14 cellular contexts compared by ENCODE assay signal in genomic region chr15:73997986-73998385, GRCh38. TPM values are rescaled to one million over a fixed set of nuclear protein-coding genes. Genes with fewer than 3 reads are reported as not detected.
DNase-seq lines count a peak whose midpoint lies in the region; ATAC-seq and TF ChIP-seq lines count a peak whose summit lies in the region.
"Had no signal": no experiment of that assay in that cellular context is flagged by ENCODE, and none has a peak within 500 bp of the region (broad histone marks: within the 10 kb centered on the region; RNA-seq: fewer than 3 reads in every experiment).

No MANE protein-coding gene starts in this region.

- no peak overlapping the region for H2AK5ac ChIP-seq in trophoblast cell (ENCODE audit: low read length)

- ATAC-seq in right cardiac atrium (no peak), left cardiac atrium (no peak), lower lobe of right lung (no peak)
- no peak for ATAC-seq in activated naive CD8-positive, alpha-beta T cell treated with anti-CD3 and anti-CD28 coated beads, Interleukin-2, amount 10 ng/mL, durations not matched to agents 7 days and 5 days (ENCODE audit: low read depth)

- peak in 2 of 3 donors; percentile 56 to 63 for DNase-seq in right cardiac atrium
- DNase-seq in left cardiac atrium = no peak
- no peak for DNase-seq in activated naive CD8-positive, alpha-beta T cell treated with anti-CD3 and anti-CD28 coated beads, Interleukin-2, amount 10 ng/mL, durations not matched to agents 7 days and 5 days
- no peak for DNase-seq in lower lobe of right lung
- no peak for DNase-seq in uterus
- DNase-seq in trophoblast cell = no peak
- no peak for DNase-seq in effector memory CD4-positive, alpha-beta T cell
- DNase-seq in hippocampal formation (lab: John Stamatoyannopoulos, UW) = no peak
- DNase-seq: activated T-cell treated with anti-CD3 and anti-CD28 coated beads, Interleukin-2, amount 50 U/mL, for 1 hour; DMS153; IMR-90; NCI-H1105 treated with DMSO at 0.1 percent for 48 hours; NCI-H524 treated with DMSO at 0.1 percent for 48 hours; occipital lobe had no signal

- H4K12ac ChIP-seq in trophoblast cell (ENCODE audit: low read depth, low read length) = no peak overlapping the region

- H3K27ac Mint-ChIP-seq in activated naive CD8-positive, alpha-beta T cell treated with anti-CD3 and anti-CD28 coated beads, Interleukin-2, amount 10 ng/mL, durations not matched to agents 7 days and 5 days = no peak overlapping the region

- 87% methylated on average over 27 of the region's 27 CpGs for WGBS in right cardiac atrium
- WGBS in trophoblast cell (ENCODE audit: extremely low coverage, insufficient coverage, insufficient read length) = no CpG with 5 or more reads among the region's 27 CpGs

- no peak overlapping the region for H2BK120ac ChIP-seq in trophoblast cell (ENCODE audit: insufficient read depth, low read length, poor library complexity)

- H3K23ac ChIP-seq in trophoblast cell (ENCODE audit: low read length) = no peak overlapping the region

- peaks cover 30% of the 10 kb centered on the region for H3K36me3 Mint-ChIP-seq in activated naive CD8-positive, alpha-beta T cell treated with anti-CD3 and anti-CD28 coated beads, Interleukin-2, amount 10 ng/mL, durations not matched to agents 7 days and 5 days

- H3K9ac ChIP-seq in trophoblast cell (ENCODE audit: low read length) = no peak overlapping the region

- H3K4ac ChIP-seq in trophoblast cell (ENCODE audit: low read depth, low read length) = no peak overlapping the region

- no peak overlapping the region for H3K18ac ChIP-seq in trophoblast cell (ENCODE audit: low read length)

- H3K9me3 Mint-ChIP-seq in activated naive CD8-positive, alpha-beta T cell treated with anti-CD3 and anti-CD28 coated beads, Interleukin-2, amount 10 ng/mL, durations not matched to agents 7 days and 5 days = no peaks in the 10 kb centered on the region

- peaks cover 6% of the 10 kb centered on the region for H3K79me2 ChIP-seq in trophoblast cell (ENCODE audit: control insufficient read depth, insufficient read depth, low read length, poor library complexity)

- H2AFZ ChIP-seq in trophoblast cell (ENCODE audit: insufficient read depth, low read length, poor library complexity) = no peak overlapping the region

- H2BK5ac ChIP-seq in trophoblast cell (ENCODE audit: low read depth, low read length, poor library complexity) = no peak overlapping the region

- H3K79me1 ChIP-seq in trophoblast cell (ENCODE audit: low read length) = peaks cover 7% of the 10 kb centered on the region

- no peak for TF ChIP-seq POLR2A in uterus (IDR thresholded peaks at IDR 0.05)

- no peak overlapping the region for H3K27ac ChIP-seq in right cardiac atrium (ENCODE audit: low read length)
- H3K27ac ChIP-seq in lower lobe of right lung = no peak overlapping the region
- peak overlapping the region; percentile 14 to 98 for H3K27ac ChIP-seq in uterus
- no peak overlapping the region for H3K27ac ChIP-seq in trophoblast cell (ENCODE audit: low read depth, low read length)
- H3K27ac ChIP-seq in effector memory CD4-positive, alpha-beta T cell (ENCODE audit: insufficient read depth, low read length, poor library complexity, severe bottlenecking) = no peak overlapping the region

- no peak overlapping the region for H4K8ac ChIP-seq in trophoblast cell (ENCODE audit: low read depth, low read length)

- intact Hi-C loops in right cardiac atrium (cut with DNase I) (no loop called here), left cardiac atrium (cut with DNase I) (no loop called here), lower lobe of right lung (cut with DNase I) (loop anchor here (10.0 kb wide), 1 partner anchor 47 kb away; no protein-coding TSS in a partner anchor), uterus (cut with DNase I; ENCODE audit: low total_unique reads) (no loop called here)

- POLR2A ChIA-PET in activated naive CD8-positive, alpha-beta T cell treated with anti-CD3 and anti-CD28 coated beads, Interleukin-2, amount 10 ng/mL, durations not matched to agents 7 days and 5 days (lab: Charles Lee) = no interaction called here

- H3K4me1 ChIP-seq in right cardiac atrium (ENCODE audit: control insufficient read depth, insufficient read depth, low read length) (peaks cover 3% of the 10 kb centered on the region), lower lobe of right lung (peaks cover 81% of the 10 kb centered on the region), uterus (peaks cover 4 to 6% of the 10 kb centered on the region in 2 donors), trophoblast cell (ENCODE audit: control insufficient read depth in 1 of 2, insufficient read depth in 2 of 2, low read length in 2 of 2) (peaks cover 4 to 7% of the 10 kb centered on the region in 2 experiments)
- peaks cover 30% of the 10 kb centered on the region for H3K4me1 ChIP-seq in effector memory CD4-positive, alpha-beta T cell (ENCODE audit: control insufficient read depth, insufficient read depth, low read length, poor library complexity, severe bottlenecking)

- peak overlapping the region; percentile 96 for H3K4me3 Mint-ChIP-seq in activated naive CD8-positive, alpha-beta T cell treated with anti-CD3 and anti-CD28 coated beads, Interleukin-2, amount 10 ng/mL, durations not matched to agents 7 days and 5 days

- H3K4me3 ChIP-seq in right cardiac atrium (ENCODE audit: low read length) = no peak overlapping the region
- H3K4me3 ChIP-seq in lower lobe of right lung = peak overlapping the region; percentile 75
- no peak overlapping the region for H3K4me3 ChIP-seq in uterus
- H3K4me3 ChIP-seq in trophoblast cell (ENCODE audit: low read depth, low read length) = no peak overlapping the region
- H3K4me3 ChIP-seq in effector memory CD4-positive, alpha-beta T cell (ENCODE audit: insufficient read depth, low read depth, low read length, poor library complexity, severe bottlenecking) = no peak overlapping the region

- no peak overlapping the region for H3K4me2 ChIP-seq in trophoblast cell (ENCODE audit: low read length)

- H4K91ac ChIP-seq in trophoblast cell (ENCODE audit: low read depth, low read length) = no peak overlapping the region

- H3K27me3 Mint-ChIP-seq in activated naive CD8-positive, alpha-beta T cell treated with anti-CD3 and anti-CD28 coated beads, Interleukin-2, amount 10 ng/mL, durations not matched to agents 7 days and 5 days = no peaks in the 10 kb centered on the region

- H3K27me3 ChIP-seq in right cardiac atrium (ENCODE audit: control insufficient read depth, insufficient read depth) = no peaks in the 10 kb centered on the region
- no peaks in the 10 kb centered on the region for H3K27me3 ChIP-seq in lower lobe of right lung (ENCODE audit: low read depth)
- H3K27me3 ChIP-seq in uterus = no peaks in the 10 kb centered on the region
- no peaks in the 10 kb centered on the region for H3K27me3 ChIP-seq in trophoblast cell (ENCODE audit: insufficient read depth, low read length)
- H3K27me3 ChIP-seq in effector memory CD4-positive, alpha-beta T cell (replicated peaks; ENCODE audit: control insufficient read depth, insufficient read depth, low read length, poor library complexity, severe bottlenecking) = no peaks in the 10 kb centered on the region

- H3K14ac ChIP-seq in trophoblast cell (ENCODE audit: low read length) = no peak overlapping the region

- no peak overlapping the region for H2BK12ac ChIP-seq in trophoblast cell (ENCODE audit: low read length)

- H3K9me3 ChIP-seq in right cardiac atrium (ENCODE audit: control insufficient read depth, low read length) = no peaks in the 10 kb centered on the region
- no peaks in the 10 kb centered on the region for H3K9me3 ChIP-seq in lower lobe of right lung
- no peaks in the 10 kb centered on the region for H3K9me3 ChIP-seq in uterus
- H3K9me3 ChIP-seq in trophoblast cell (ENCODE audit: insufficient read depth, low read depth, low read length) = peaks cover 2% of the 10 kb centered on the region
- H3K9me3 ChIP-seq in effector memory CD4-positive, alpha-beta T cell (ENCODE audit: control insufficient read depth, low read length) = no peaks in the 10 kb centered on the region

- H3K36me3 ChIP-seq in lower lobe of right lung (peaks cover 44% of the 10 kb centered on the region), uterus (no peaks in the 10 kb centered on the region), trophoblast cell (ENCODE audit: control insufficient read depth in 1 of 2, insufficient read depth in 2 of 2, low read length in 2 of 2) (peaks cover 9 to 11% of the 10 kb centered on the region in 2 experiments)
- peaks cover 19% of the 10 kb centered on the region for H3K36me3 ChIP-seq in effector memory CD4-positive, alpha-beta T cell (ENCODE audit: control insufficient read depth, insufficient read depth, low read length)

- H3K4me1 Mint-ChIP-seq in activated naive CD8-positive, alpha-beta T cell treated with anti-CD3 and anti-CD28 coated beads, Interleukin-2, amount 10 ng/mL, durations not matched to agents 7 days and 5 days = peaks cover 39% of the 10 kb centered on the region

- TF ChIP-seq CTCF in lower lobe of right lung (IDR thresholded peaks at IDR 0.05) = no peak
- TF ChIP-seq CTCF in uterus (IDR thresholded peaks at IDR 0.05) = no peak

RNA-seq across cellular contexts. Expression of gene PML, which starts 3.5 kb away (rescaled TPM):
- total RNA-seq in right cardiac atrium (10 to 100 TPM; 21.9 to 35.4 (median 26.6) TPM), left cardiac atrium (10 to 100 TPM; 23.4 to 38.7 TPM), lower lobe of right lung (79.4 TPM), uterus (100 to 1,000 TPM in 2 of 4 donors, 10 to 100 TPM in 2; 39.0 to 118 (median 78.3) TPM)
- 18.1 TPM for polyA plus RNA-seq in right cardiac atrium
- total RNA-seq in activated naive CD8-positive, alpha-beta T cell treated with anti-CD3 and anti-CD28 coated beads, Interleukin-2, amount 10 ng/mL, durations not matched to agents 7 days and 5 days = 100 to 1,000 TPM; 118 to 120 TPM
- 18.7 and 18.8 TPM in 2 replicates for polyA plus RNA-seq in trophoblast cell (2013)

RNA-seq across cellular contexts. Expression of gene STOML1, which starts 5.9 kb away (rescaled TPM):
- total RNA-seq in right cardiac atrium (10 to 100 TPM; 14.9 to 19.0 (median 17.8) TPM), left cardiac atrium (10 to 100 TPM; 20.3 to 21.1 TPM), lower lobe of right lung (16.3 TPM), uterus (10 to 100 TPM in 2 of 4 donors, 1 to 10 TPM in 2; 4.4 to 16.6 (median 8.3) TPM)
- 24.3 TPM for polyA plus RNA-seq in right cardiac atrium
- total RNA-seq in activated naive CD8-positive, alpha-beta T cell treated with anti-CD3 and anti-CD28 coated beads, Interleukin-2, amount 10 ng/mL, durations not matched to agents 7 days and 5 days = 1 to 10 TPM; 9.4 to 9.5 TPM
- 4.0 and 4.1 TPM in 2 replicates for polyA plus RNA-seq in trophoblast cell (2013)

Comparison
In these comparisons a context has a peak if more than half of its experiments do, and no peak if none do; other contexts are left out.
1. DNase-seq: peak in right cardiac atrium (2 of 3); none in left cardiac atrium (single experiment), activated naive CD8-positive, alpha-beta T cell treated with anti-CD3 and anti-CD28 coated beads, Interleukin-2, amount 10 ng/mL, durations not matched to agents 7 days and 5 days (single experiment), lower lobe of right lung (single experiment), uterus (0 of 2), trophoblast cell (0 of 2), effector memory CD4-positive, alpha-beta T cell (0 of 3) and hippocampal formation (0 of 2).
2. H3K27ac ChIP-seq: peak in uterus (2 of 2); none in right cardiac atrium (single experiment), lower lobe of right lung (single experiment), trophoblast cell (single experiment) and effector memory CD4-positive, alpha-beta T cell (single experiment).